8 cellular contexts compared by ENCODE assay signal in genomic region chr1:27527857-27528700, GRCh38. TPM values are rescaled to one million over a fixed set of nuclear protein-coding genes. Genes with fewer than 3 reads are reported as not detected.
DNase-seq lines count a peak whose midpoint lies in the region; ATAC-seq and FAIRE-seq lines count a peak whose summit lies in the region.

No MANE protein-coding gene starts in this region.

- peaks cover 24% of the 10 kb centered on the region for H3K36me3 Mint-ChIP-seq in activated T-helper 2 cell treated with anti-CD3 and anti-CD28 coated beads, Interferon-gamma antibody, Interleukin-2, Interleukin-4, amounts not matched to agents 10 μg/mL and 5 μg/mL and 100 μg/mL, durations not matched to agents 14 hours and 24 hours and 36 hours (ENCODE audit: low read depth)

- intact Hi-C loops in activated T-helper 2 cell treated with anti-CD3 and anti-CD28 coated beads, Interferon-gamma antibody, Interleukin-2, Interleukin-4, amounts not matched to agents 10 μg/mL and 5 μg/mL and 100 μg/mL, durations not matched to agents 14 hours and 24 hours and 36 hours (cut with micrococcal nuclease) = no loop called here

- no peaks in the 10 kb centered on the region for H3K9me3 Mint-ChIP-seq in activated T-helper 2 cell treated with anti-CD3 and anti-CD28 coated beads, Interferon-gamma antibody, Interleukin-2, Interleukin-4, amounts not matched to agents 10 μg/mL and 5 μg/mL and 100 μg/mL, durations not matched to agents 14 hours and 24 hours and 36 hours

- no peak for FAIRE-seq in frontal cortex (lab: Jason Lieb, UNC)

- H3K27me3 Mint-ChIP-seq in activated T-helper 2 cell treated with anti-CD3 and anti-CD28 coated beads, Interferon-gamma antibody, Interleukin-2, Interleukin-4, amounts not matched to agents 10 μg/mL and 5 μg/mL and 100 μg/mL, durations not matched to agents 14 hours and 24 hours and 36 hours (ENCODE audit: low read depth) = no peaks in the 10 kb centered on the region

- H3K4me3 Mint-ChIP-seq in activated T-helper 2 cell treated with anti-CD3 and anti-CD28 coated beads, Interferon-gamma antibody, Interleukin-2, Interleukin-4, amounts not matched to agents 10 μg/mL and 5 μg/mL and 100 μg/mL, durations not matched to agents 14 hours and 24 hours and 36 hours (ENCODE audit: low read depth) = peak overlapping the region; percentile 50

- peaks cover 47% of the 10 kb centered on the region for H3K4me1 Mint-ChIP-seq in activated T-helper 2 cell treated with anti-CD3 and anti-CD28 coated beads, Interferon-gamma antibody, Interleukin-2, Interleukin-4, amounts not matched to agents 10 μg/mL and 5 μg/mL and 100 μg/mL, durations not matched to agents 14 hours and 24 hours and 36 hours (ENCODE audit: low read depth)

- peak; percentile 43 for ATAC-seq in GM19351 (IDR thresholded peaks at IDR 0.05; ENCODE audit: unreplicated experiment)
- ATAC-seq in HG03095 (IDR thresholded peaks at IDR 0.05; ENCODE audit: unreplicated experiment) = no peak

- DNase-seq in NCI-H526 (lab: John Stamatoyannopoulos, UW) (peak; percentile 75 to 96), frontal cortex (ENCODE audit: low spot score in 2 of 2) (peak; percentile 71 to 72), occipital lobe (lab: John Stamatoyannopoulos, UW) (peak; percentile 30), SIG-M5 (lab: John Stamatoyannopoulos, UW) (no peak), H4 (ENCODE audit: low spot score) (no peak)
- no peak for DNase-seq in activated T-helper 2 cell treated with anti-CD3 and anti-CD28 coated beads, Interferon-gamma antibody, Interleukin-2, Interleukin-4, amounts not matched to agents 10 μg/mL and 5 μg/mL and 100 μg/mL, durations not matched to agents 14 hours and 24 hours and 36 hours (ENCODE audit: low spot score)

- H3K27ac Mint-ChIP-seq in activated T-helper 2 cell treated with anti-CD3 and anti-CD28 coated beads, Interferon-gamma antibody, Interleukin-2, Interleukin-4, amounts not matched to agents 10 μg/mL and 5 μg/mL and 100 μg/mL, durations not matched to agents 14 hours and 24 hours and 36 hours = no peak overlapping the region

RNA-seq across cellular contexts. Expression of gene WASF2, which starts 38.1 kb away (rescaled TPM):
- 125 and 128 TPM in 2 replicates for total RNA-seq in activated T-helper 2 cell treated with anti-CD3 and anti-CD28 coated beads, Interferon-gamma antibody, Interleukin-2, Interleukin-4, amounts not matched to agents 10 μg/mL and 5 μg/mL and 100 μg/mL, durations not matched to agents 14 hours and 24 hours and 36 hours
- total RNA-seq in frontal cortex (4.5 TPM), occipital lobe (6.1 TPM)
- total RNA-seq in H4 (2014; rRNA removed; shearing (Covaris generic)) = 7.9 and 9.5 TPM in 2 replicates

Comparison
In these comparisons a context has a peak if more than half of its experiments do, and no peak if none do; other contexts are left out.
1. DNase-seq: peak in NCI-H526 (2 of 2), frontal cortex (2 of 2) and occipital lobe (single experiment); none in activated T-helper 2 cell treated with anti-CD3 and anti-CD28 coated beads, Interferon-gamma antibody, Interleukin-2, Interleukin-4, amounts not matched to agents 10 μg/mL and 5 μg/mL and 100 μg/mL, durations not matched to agents 14 hours and 24 hours and 36 hours (single experiment), SIG-M5 (single experiment) and H4 (single experiment).
2. RNA of gene WASF2, which starts 38.1 kb away (total RNA-seq): 125 to 128 TPM in activated T-helper 2 cell treated with anti-CD3 and anti-CD28 coated beads, Interferon-gamma antibody, Interleukin-2, Interleukin-4, amounts not matched to agents 10 μg/mL and 5 μg/mL and 100 μg/mL, durations not matched to agents 14 hours and 24 hours and 36 hours; 7.9 to 9.5 TPM in H4, 6.1 TPM in occipital lobe (single experiment) and 4.5 TPM in frontal cortex (single experiment); every median in the first group is over 10 times any median in the second.